ENCODE assay signal across 1 cellular context in the genomic region with DNA sequence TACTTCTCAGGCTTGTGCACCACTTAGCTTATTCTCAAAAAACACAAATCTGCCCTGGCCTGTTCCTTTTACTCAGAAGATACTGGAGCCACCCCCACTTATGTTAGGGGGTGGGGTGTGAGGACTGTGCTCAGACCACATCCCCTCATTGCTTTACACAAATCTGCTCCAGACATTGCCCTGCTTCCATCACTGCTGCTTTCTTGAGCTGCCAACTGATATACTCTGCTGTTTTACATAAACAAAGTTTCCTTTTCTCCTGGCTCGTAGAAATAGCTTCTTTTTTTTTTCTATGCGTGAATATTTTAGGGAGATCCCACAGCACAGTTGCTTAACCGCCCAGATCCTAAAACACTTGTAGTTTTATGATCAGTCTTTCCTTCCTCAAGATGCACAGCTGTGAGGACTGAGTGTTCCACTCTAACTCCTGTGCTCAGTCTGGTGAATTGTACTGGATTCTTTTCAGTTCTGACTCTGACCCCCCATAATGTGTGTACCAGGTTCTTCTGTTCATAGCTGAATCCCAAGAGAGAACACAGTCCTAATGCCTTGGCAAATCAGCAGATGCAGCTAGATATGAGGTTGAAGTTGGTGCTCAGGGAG.
TF ChIP-seq lines count a peak whose summit lies in the region.

No MANE protein-coding gene starts in this region.

TF ChIP-seq in GM12878, 131 proteins besides CTCF, POLR2A, EP300 and RAD21 (continued from another document):
- TF ChIP-seq MTA3 (IDR thresholded peaks at IDR 0.05; ENCODE audit: borderline replicate concordance, low read length) (no peak), EED (IDR thresholded peaks at IDR 0.05; ENCODE audit: low read depth) (no peak), KDM1A (IDR thresholded peaks at IDR 0.05; ENCODE audit: borderline replicate concordance) (no peak), CHD2 (IDR thresholded peaks at IDR 0.05; ENCODE audit: borderline replicate concordance, low read depth, low read length) (no peak), ETV6 (conservative IDR thresholded peaks at IDR 0.05 in 1 of 2, IDR thresholded peaks at IDR 0.05 in 1 of 2; ENCODE audit: borderline replicate concordance in 1 of 2, low read depth in 1 of 2) (no peak), MEF2A (IDR thresholded peaks at IDR 0.05; ENCODE audit: insufficient read depth, low read depth, low read length) (no peak), BRCA1 (IDR thresholded peaks at IDR 0.05; ENCODE audit: low read depth, low read length) (no peak), SREBF1 (IDR thresholded peaks at IDR 0.05; ENCODE audit: low read length) (no peak), JUND (IDR thresholded peaks at IDR 0.05; ENCODE audit: low read depth, low read length) (no peak), MYB (IDR thresholded peaks at IDR 0.05; ENCODE audit: borderline replicate concordance, low read depth, low read length) (no peak), ZNF207 (IDR thresholded peaks at IDR 0.05; ENCODE audit: borderline replicate concordance) (no peak), TAF1 (IDR thresholded peaks at IDR 0.05; ENCODE audit: borderline replicate concordance, low read depth, low read length) (no peak)
- TF ChIP-seq, protein P1, sequence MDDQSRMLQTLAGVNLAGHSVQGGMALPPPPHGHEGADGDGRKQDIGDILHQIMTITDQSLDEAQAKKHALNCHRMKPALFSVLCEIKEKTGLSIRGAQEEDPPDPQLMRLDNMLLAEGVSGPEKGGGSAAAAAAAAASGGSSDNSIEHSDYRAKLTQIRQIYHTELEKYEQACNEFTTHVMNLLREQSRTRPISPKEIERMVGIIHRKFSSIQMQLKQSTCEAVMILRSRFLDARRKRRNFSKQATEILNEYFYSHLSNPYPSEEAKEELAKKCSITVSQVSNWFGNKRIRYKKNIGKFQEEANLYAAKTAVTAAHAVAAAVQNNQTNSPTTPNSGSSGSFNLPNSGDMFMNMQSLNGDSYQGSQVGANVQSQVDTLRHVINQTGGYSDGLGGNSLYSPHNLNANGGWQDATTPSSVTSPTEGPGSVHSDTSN (IDR thresholded peaks at IDR 0.05; ENCODE audit: insufficient replicate concordance, low read depth, low read length), result no peak
- TF ChIP-seq, protein P2, sequence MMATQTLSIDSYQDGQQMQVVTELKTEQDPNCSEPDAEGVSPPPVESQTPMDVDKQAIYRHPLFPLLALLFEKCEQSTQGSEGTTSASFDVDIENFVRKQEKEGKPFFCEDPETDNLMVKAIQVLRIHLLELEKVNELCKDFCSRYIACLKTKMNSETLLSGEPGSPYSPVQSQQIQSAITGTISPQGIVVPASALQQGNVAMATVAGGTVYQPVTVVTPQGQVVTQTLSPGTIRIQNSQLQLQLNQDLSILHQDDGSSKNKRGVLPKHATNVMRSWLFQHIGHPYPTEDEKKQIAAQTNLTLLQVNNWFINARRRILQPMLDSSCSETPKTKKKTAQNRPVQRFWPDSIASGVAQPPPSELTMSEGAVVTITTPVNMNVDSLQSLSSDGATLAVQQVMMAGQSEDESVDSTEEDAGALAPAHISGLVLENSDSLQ (IDR thresholded peaks at IDR 0.05), result no peak
- TF ChIP-seq, protein P3, sequence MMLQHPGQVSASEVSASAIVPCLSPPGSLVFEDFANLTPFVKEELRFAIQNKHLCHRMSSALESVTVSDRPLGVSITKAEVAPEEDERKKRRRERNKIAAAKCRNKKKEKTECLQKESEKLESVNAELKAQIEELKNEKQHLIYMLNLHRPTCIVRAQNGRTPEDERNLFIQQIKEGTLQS (IDR thresholded peaks at IDR 0.05; ENCODE audit: borderline replicate concordance, extremely low read depth, low read depth, low read length), result no peak
- TF ChIP-seq, protein P4, sequence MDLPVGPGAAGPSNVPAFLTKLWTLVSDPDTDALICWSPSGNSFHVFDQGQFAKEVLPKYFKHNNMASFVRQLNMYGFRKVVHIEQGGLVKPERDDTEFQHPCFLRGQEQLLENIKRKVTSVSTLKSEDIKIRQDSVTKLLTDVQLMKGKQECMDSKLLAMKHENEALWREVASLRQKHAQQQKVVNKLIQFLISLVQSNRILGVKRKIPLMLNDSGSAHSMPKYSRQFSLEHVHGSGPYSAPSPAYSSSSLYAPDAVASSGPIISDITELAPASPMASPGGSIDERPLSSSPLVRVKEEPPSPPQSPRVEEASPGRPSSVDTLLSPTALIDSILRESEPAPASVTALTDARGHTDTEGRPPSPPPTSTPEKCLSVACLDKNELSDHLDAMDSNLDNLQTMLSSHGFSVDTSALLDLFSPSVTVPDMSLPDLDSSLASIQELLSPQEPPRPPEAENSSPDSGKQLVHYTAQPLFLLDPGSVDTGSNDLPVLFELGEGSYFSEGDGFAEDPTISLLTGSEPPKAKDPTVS (IDR thresholded peaks at IDR 0.05; ENCODE audit: low read depth, low read length), result no peak
